Comparison of ENCODE assay signal across 9 cellular contexts in the genomic region with DNA sequence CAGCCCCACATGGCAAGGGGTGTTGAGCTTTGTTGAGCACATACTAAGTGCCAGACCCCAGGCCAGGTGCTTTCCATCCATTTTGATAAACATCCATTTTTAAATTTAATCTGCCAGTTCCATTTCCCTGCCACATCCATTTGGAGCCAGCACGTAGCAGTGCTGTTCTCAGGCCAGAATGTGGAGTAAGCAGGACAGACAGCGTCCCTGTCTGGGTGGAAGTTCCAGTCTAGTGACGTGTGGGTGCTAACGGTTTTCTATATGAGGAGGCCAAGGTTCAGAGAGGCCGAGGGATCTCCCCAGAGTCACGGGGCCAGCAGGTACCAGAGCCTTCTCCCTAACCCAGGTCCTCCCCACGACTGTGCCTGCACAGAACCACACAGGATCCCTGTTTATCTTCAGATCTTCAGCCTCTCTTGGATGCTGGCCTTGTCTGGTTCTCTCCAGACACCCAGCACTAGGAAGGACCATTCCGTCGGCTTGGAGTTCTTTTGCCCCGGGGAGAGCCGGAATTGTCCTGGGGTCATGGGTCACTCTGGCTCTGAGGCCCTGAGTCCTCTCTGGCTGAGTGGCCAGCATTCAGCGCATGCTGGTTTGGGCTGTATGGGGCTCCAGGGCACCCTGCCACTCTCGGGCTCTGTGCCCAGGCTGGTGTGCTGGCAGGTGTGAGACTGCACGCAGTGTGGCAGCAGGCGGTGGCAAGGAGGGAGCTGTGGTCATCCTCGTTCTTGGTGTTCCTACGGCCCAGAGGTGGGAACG.
DNase-seq lines count a peak whose midpoint lies in the region; ATAC-seq and TF ChIP-seq lines count a peak whose summit lies in the region.
"Had no signal": no experiment of that assay in that cellular context is flagged by ENCODE, and none has a peak within 500 bp of the region (broad histone marks: within the 10 kb centered on the region; RNA-seq: fewer than 3 reads in every experiment).

No MANE protein-coding gene starts in this region.

- DNase-seq in HCT116 (ENCODE audit: low read depth, low spot score) = no peak
- no peak for DNase-seq in breast epithelium (ENCODE audit: low spot score in 2 of 2)
- no peak for DNase-seq in NCI-H1436 (lab: John Stamatoyannopoulos, UW)
- no peak for DNase-seq in stimulated activated CD4-positive, alpha-beta T cell treated with anti-CD3 and anti-CD28 coated beads, Interleukin-4, amount 100 ng/mL, for 24 hours
- DNase-seq: NCI-H187 had no signal

- H3K27ac ChIP-seq in HCT116 (ENCODE audit: low read depth, low read length) = peak overlapping the region; percentile 100
- peak overlapping the region; percentile 99 to 100 for H3K27ac ChIP-seq in breast epithelium
- H3K27ac ChIP-seq in layer of hippocampus (ENCODE audit: low read depth, low read length) = peak overlapping the region; percentile 96
- peak overlapping the region; percentile 86 for H3K27ac ChIP-seq in stomach smooth muscle (ENCODE audit: low read length)

- no TSS peak for BruUV-seq in HCT116 (replicated peaks; lab: Mats Ljungman, UMichigan)

- no peaks in the 10 kb centered on the region for H3K9me2 ChIP-seq in HCT116 (ENCODE audit: insufficient read depth)

- H3K9me3 ChIP-seq in HCT116 (ENCODE audit: control insufficient read depth in 1 of 2, insufficient read depth in 1 of 2, low read depth in 1 of 2, low read length in 2 of 2) (no peaks in the 10 kb centered on the region), breast epithelium (no peaks in the 10 kb centered on the region), stomach smooth muscle (ENCODE audit: control insufficient read depth in 2 of 2, low read length in 2 of 2) (no peaks in the 10 kb centered on the region)

- H3K36me3 ChIP-seq in HCT116 (ENCODE audit: control insufficient read depth in 1 of 2, insufficient read depth in 2 of 2, low read length in 2 of 2) (peaks cover under 1 to 43% of the 10 kb centered on the region in 2 experiments; a peak in 3 of 4 replicates), breast epithelium (no peaks in the 10 kb centered on the region), stomach smooth muscle (ENCODE audit: control insufficient read depth in 2 of 2, insufficient read depth in 2 of 2, low read length in 2 of 2) (peaks cover 6 to 15% of the 10 kb centered on the region in 2 donors)

- RAD21 ChIA-PET in HCT116 (lab: Charles Lee; ENCODE audit: low non-redundant PET in 1 of 2, low total read pairs in 2 of 2, uncharacterized antibody in 2 of 2, unreplicated experiment in 2 of 2) = no interaction called here

- POLR2A ChIA-PET in HCT116 (lab: Charles Lee) = interaction anchor here (1.2 kb wide), 1 partner anchor 73 kb away, joined by 3 read pairs; no protein-coding TSS in a partner anchor

- intact Hi-C loops in HCT116 (cut with micrococcal nuclease) = no loop called here
- intact Hi-C loops in breast epithelium (cut with DNase I; ENCODE audit: low total_unique reads) = no loop called here

- H4K20me1 ChIP-seq in HCT116 (ENCODE audit: insufficient read depth) = no peaks in the 10 kb centered on the region

- H3K79me2 ChIP-seq in HCT116 (ENCODE audit: insufficient read depth, low read length) = peaks cover 100% of the 10 kb centered on the region

- no peaks in the 10 kb centered on the region for H3K27me3 ChIP-seq in HCT116 (ENCODE audit: insufficient read depth, low read length)
- H3K27me3 ChIP-seq in breast epithelium = no peaks in the 10 kb centered on the region
- no peaks in the 10 kb centered on the region for H3K27me3 ChIP-seq in layer of hippocampus (ENCODE audit: control insufficient read depth, insufficient read depth, low read length)
- no peaks in the 10 kb centered on the region for H3K27me3 ChIP-seq in stomach smooth muscle (ENCODE audit: control insufficient read depth in 1 of 2, insufficient read depth in 2 of 2, low read length in 2 of 2)

- TF ChIP-seq POLR2A in HCT116 (IDR thresholded peaks at IDR 0.05; ENCODE audit: borderline replicate concordance, extremely low read depth, insufficient read depth, insufficient read length) (no peak), breast epithelium (IDR thresholded peaks at IDR 0.05) (no peak)

- TF ChIP-seq CTCF in HCT116 (IDR thresholded peaks at IDR 0.05 in 2 of 3, conservative IDR thresholded peaks at IDR 0.05 in 1 of 3; ENCODE audit: borderline replicate concordance in 1 of 3, insufficient read depth in 1 of 3, low read depth in 2 of 3, low read length in 2 of 3) (no peak), breast epithelium (IDR thresholded peaks at IDR 0.05) (no peak)

- ATAC-seq in HCT116 = no peak
- no peak for ATAC-seq in GM19463 (IDR thresholded peaks at IDR 0.05; ENCODE audit: unreplicated experiment)
- no peak for ATAC-seq in GM19351 (IDR thresholded peaks at IDR 0.05; ENCODE audit: unreplicated experiment)

- peaks cover 42 to 68% of the 10 kb centered on the region in 2 experiments for H3K4me1 ChIP-seq in HCT116 (ENCODE audit: control insufficient read depth in 1 of 2, insufficient read depth in 2 of 2, low read length in 2 of 2)
- H3K4me1 ChIP-seq in breast epithelium = peaks cover 49 to 65% of the 10 kb centered on the region in 2 donors
- H3K4me1 ChIP-seq in stomach smooth muscle (ENCODE audit: control insufficient read depth, insufficient read depth, low read length) = peaks cover 92% of the 10 kb centered on the region

- H2AFZ ChIP-seq in HCT116 (ENCODE audit: low read depth, low read length, poor library complexity, severe bottlenecking) = no peak overlapping the region

- H3K9ac ChIP-seq in HCT116 (ENCODE audit: low read length) (peak overlapping the region; percentile 99), stomach smooth muscle (ENCODE audit: low read length in 2 of 2) (peak overlapping the region in 1 of 2 donors; percentile 43)

- H3K4me3 ChIP-seq in HCT116 (replicated peaks in 1 of 2; ENCODE audit: low read depth in 1 of 2, low read length in 2 of 2) (peak overlapping the region; percentile 64 to 68; a peak in 3 of 4 replicates), breast epithelium (peak overlapping the region; percentile 17 to 85 (median 67)), stomach smooth muscle (ENCODE audit: low read length in 2 of 2) (peak overlapping the region; percentile 17 to 65)

- H3K4me2 ChIP-seq in HCT116 (ENCODE audit: low read length) = peak overlapping the region; percentile 99

- CTCF ChIA-PET in HCT116 (lab: Charles Lee) = interaction anchor here (3.1 kb wide), 1 partner anchor 80 kb away, joined by 17 read pairs; no protein-coding TSS in a partner anchor

- TF ChIP-seq RAD21 in HCT116 (IDR thresholded peaks at IDR 0.05; ENCODE audit: low read depth) = no peak

TF ChIP-seq in HCT116, 20 proteins besides CTCF, POLR2A, EP300 and RAD21:
- no peak for TF ChIP-seq YY1 (IDR thresholded peaks at IDR 0.05; ENCODE audit: extremely low read depth, insufficient replicate concordance, low read depth, low read length)
- no peak for TF ChIP-seq TCF7L2 (IDR thresholded peaks at IDR 0.05; ENCODE audit: borderline replicate concordance, extremely low read depth, insufficient read depth, insufficient read length)
- no peak for TF ChIP-seq ZFX (IDR thresholded peaks at IDR 0.05)
